In genomic region chr9:9817176-9817575, GRCh38 we compare ENCODE assay signal across 21 cellular contexts.
DNase-seq lines count a peak whose midpoint lies in the region; ATAC-seq, FAIRE-seq and TF ChIP-seq lines count a peak whose summit lies in the region.
"Had no signal": no experiment of that assay in that cellular context is flagged by ENCODE, and none has a peak within 500 bp of the region (broad histone marks: within the 10 kb centered on the region; RNA-seq: fewer than 3 reads in every experiment).

No MANE protein-coding gene starts in this region.

- ATAC-seq in GM18861 (IDR thresholded peaks at IDR 0.05; ENCODE audit: unreplicated experiment) (peak; percentile 82), GM19452 (IDR thresholded peaks at IDR 0.05; ENCODE audit: unreplicated experiment) (peak; percentile 55), HG02943 (IDR thresholded peaks at IDR 0.05; ENCODE audit: low read depth, unreplicated experiment) (peak; percentile 51), HG03457 (IDR thresholded peaks at IDR 0.05; ENCODE audit: unreplicated experiment) (peak; percentile 72), pancreas (no peak)

- DNase-seq in right atrium auricular region (ENCODE audit: low spot score) (no peak), HUDEP-2 (lab: John Stamatoyannopoulos, UW; ENCODE audit: unreplicated experiment in 76 of 76) (no peak), pancreas (no peak)
- DNase-seq in activated CD4-positive, alpha-beta T cell treated with anti-CD3 and anti-CD28 coated beads, Interleukin-2, amount 50 U/mL, for 1 hour, result no peak
- DNase-seq: Calu3, DMS79 treated with DMSO at 0.1 percent for 48 hours, GF-D8, IMR-90, KG1, MG63, NCI-H2029, NCI-H526 treated with DMSO at 0.1 percent for 48 hours, Right ventricle myocardium superior, RPMI8226, T-helper 1 cell had no signal

- H3K27ac ChIP-seq in right atrium auricular region (no peak overlapping the region), pancreas (no peak overlapping the region)

- H3K27me3 ChIP-seq in right atrium auricular region, result no peaks in the 10 kb centered on the region
- no peaks in the 10 kb centered on the region for H3K27me3 ChIP-seq in pancreas
- H3K27me3 ChIP-seq: MG63 had no signal

- intact Hi-C loops in pancreas (cut with DNase I), result no loop called here

- WGBS in pancreas, 2 donors, result 16 to 23% methylated on average over 2 of the region's 2 CpGs

- H3K9me3 ChIP-seq in right atrium auricular region (no peaks in the 10 kb centered on the region), pancreas (no peaks in the 10 kb centered on the region)
- H3K9me3 ChIP-seq: MG63 had no signal

- H3K4me1 ChIP-seq in right atrium auricular region, result no peaks in the 10 kb centered on the region
- no peaks in the 10 kb centered on the region for H3K4me1 ChIP-seq in pancreas

- H3K4me3 ChIP-seq in right atrium auricular region (no peak overlapping the region), pancreas (no peak overlapping the region)
- H3K4me3 ChIP-seq: MG63 had no signal

- no peaks in the 10 kb centered on the region for H3K36me3 ChIP-seq in right atrium auricular region
- H3K36me3 ChIP-seq in pancreas, result no peaks in the 10 kb centered on the region
- H3K36me3 ChIP-seq: MG63 had no signal

- no peak for FAIRE-seq in pancreas (lab: Jason Lieb, UNC)
- FAIRE-seq: GM12891, GM19239 had no signal

- TF ChIP-seq CTCF in right atrium auricular region (IDR thresholded peaks at IDR 0.05) (no peak), pancreas (IDR thresholded peaks at IDR 0.05) (no peak)

Comparison
In these comparisons a context has a peak if more than half of its experiments do, and no peak if none do; other contexts are left out.
1. ATAC-seq: peak in GM18861 (single experiment), GM19452 (single experiment), HG02943 (single experiment) and HG03457 (single experiment); none in pancreas (0 of 4).